ENCODE assay signal across 22 cellular contexts in the genomic region with DNA sequence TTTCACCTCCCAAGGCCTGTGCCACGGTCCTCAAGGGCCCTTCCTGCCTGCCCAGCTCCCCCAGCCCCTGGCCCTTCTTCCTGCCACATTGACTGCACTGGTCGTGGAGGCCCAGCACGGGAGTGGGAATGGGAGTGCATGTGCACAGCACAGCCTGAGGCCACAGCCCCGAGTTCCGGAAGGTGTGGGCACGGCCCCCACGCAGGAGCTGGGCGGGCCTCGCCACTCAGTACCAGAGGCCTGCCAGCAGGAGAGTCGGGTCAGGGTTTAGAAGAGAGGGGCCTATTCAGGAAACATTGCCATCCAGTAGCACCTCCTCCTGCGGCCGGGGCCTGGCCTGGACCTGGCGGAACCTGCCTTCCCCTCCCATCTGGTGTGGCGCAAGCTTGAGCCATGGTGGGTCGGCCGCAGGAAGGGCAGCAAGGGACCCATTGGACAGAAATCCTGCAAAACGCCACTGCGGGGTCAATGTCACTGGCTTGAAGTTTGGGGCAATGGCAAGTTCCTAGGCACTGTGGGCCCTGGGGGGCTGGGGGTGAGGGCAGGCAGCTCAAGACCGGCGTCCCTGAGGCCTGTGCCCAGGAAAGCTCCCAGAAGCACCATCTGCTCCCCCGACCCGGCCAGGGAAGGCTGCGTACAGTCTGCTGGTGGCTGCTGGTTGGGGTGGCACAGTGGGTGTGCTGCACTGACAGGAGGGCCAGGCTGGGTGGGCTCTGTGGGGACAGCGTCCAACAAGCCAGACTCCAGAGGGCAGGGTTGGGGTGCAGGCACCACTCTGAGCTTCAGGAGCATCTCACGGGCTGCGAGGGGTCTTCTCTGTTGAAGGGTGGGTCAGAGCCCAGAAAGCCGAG. TPM values are rescaled to one million over a fixed set of nuclear protein-coding genes. Genes with fewer than 3 reads are reported as not detected.
DNase-seq lines count a peak whose midpoint lies in the region; ATAC-seq and TF ChIP-seq lines count a peak whose summit lies in the region.
"Had no signal": no experiment of that assay in that cellular context is flagged by ENCODE, and none has a peak within 500 bp of the region (broad histone marks: within the 10 kb centered on the region; RNA-seq: fewer than 3 reads in every experiment).

No MANE protein-coding gene starts in this region.

- ATAC-seq in left ventricle myocardium superior = no peak
- no peak for ATAC-seq in right lobe of liver
- ATAC-seq in upper lobe of right lung = no peak
- no peak for ATAC-seq in T-cell (replicated peaks in 1 of 4)
- no peak for ATAC-seq in GM21619 (IDR thresholded peaks at IDR 0.05; ENCODE audit: unreplicated experiment)
- ATAC-seq: activated T-cell treated with anti-CD3 and anti-CD28 coated beads, Interleukin-2, amount 50 U/mL, for 4 hours; gastrocnemius medialis had no signal

- WGBS in right lobe of liver (ENCODE audit: insufficient coverage, low coverage, low lambda C conversion rate, missing lambda C conversion rate) = 83% methylated on average over 5 of the region's 27 CpGs
- WGBS in GM23248 (ENCODE audit: low coverage in 1 of 2, low lambda C conversion rate in 2 of 2, missing lambda C conversion rate in 2 of 2), 2 experiments = 84% methylated on average over 27 of the region's 27 CpGs

- peaks cover 0 to 11% (median 0%) of the 10 kb centered on the region in 3 donors for H3K4me1 Mint-ChIP-seq in T-cell

- no peaks in the 10 kb centered on the region for H3K79me2 ChIP-seq in GM23248 (ENCODE audit: insufficient read depth)

- intact Hi-C loops in left ventricle myocardium superior (cut with micrococcal nuclease) = no loop called here
- intact Hi-C loops in cardiac septum (cut with DNase I) = no loop called here
- intact Hi-C loops in right lobe of liver (cut with DNase I) = no loop called here
- intact Hi-C loops in upper lobe of right lung (cut with DNase I) = no loop called here

- POLR2A ChIA-PET in T-cell (lab: Charles Lee) = no interaction called here

- H3K9me2 ChIP-seq in GM23248 (ENCODE audit: insufficient read depth) = no peaks in the 10 kb centered on the region

- H3K27ac ChIP-seq in right lobe of liver (no peak overlapping the region), upper lobe of right lung (no peak overlapping the region), GM23248 (no peak overlapping the region)
- H3K27ac ChIP-seq: SJSA1 had no signal

- in situ Hi-C loops in GM23248 (cut with MboI) = no loop called here

- H3K36me3 ChIP-seq in right lobe of liver (no peaks in the 10 kb centered on the region), upper lobe of right lung (no peaks in the 10 kb centered on the region), GM23248 (ENCODE audit: low read depth) (no peaks in the 10 kb centered on the region)
- H3K36me3 ChIP-seq: gastrocnemius medialis, SJSA1, uterus had no signal

- H3K36me3 Mint-ChIP-seq in T-cell = no peaks in the 10 kb centered on the region

- H3K9ac ChIP-seq in GM23248 = no peak overlapping the region

- H3K4me1 ChIP-seq in right lobe of liver = peaks cover 0 to 23% (median 10%) of the 10 kb centered on the region in 4 donors
- peaks cover 9% of the 10 kb centered on the region for H3K4me1 ChIP-seq in upper lobe of right lung
- no peaks in the 10 kb centered on the region for H3K4me1 ChIP-seq in GM23248 (ENCODE audit: insufficient read depth)

- no peak for TF ChIP-seq CTCF in right lobe of liver (IDR thresholded peaks at IDR 0.05)
- TF ChIP-seq CTCF in upper lobe of right lung (IDR thresholded peaks at IDR 0.05) = no peak

- no peak overlapping the region for H2AFZ ChIP-seq in GM23248

- H3K4me3 ChIP-seq in right lobe of liver (no peak overlapping the region), upper lobe of right lung (no peak overlapping the region), GM23248 (no peak overlapping the region)
- H3K4me3 ChIP-seq: SJSA1, uterus had no signal

- no peaks in the 10 kb centered on the region for H3K9me3 Mint-ChIP-seq in T-cell
- H3K9me3 Mint-ChIP-seq: activated T-cell treated with anti-CD3 and anti-CD28 coated beads, Interleukin-2, amount 50 U/mL, for 4 hours; nephron; stimulated activated naive CD8-positive, alpha-beta T cell treated with anti-CD3 and anti-CD28 coated beads, Interleukin-15, Interleukin-2, amounts not matched to agents 100 ng/mL and 50 ng/mL, for 24 hours had no signal

- H3K4me2 ChIP-seq in GM23248 (ENCODE audit: unreplicated experiment) = no peak overlapping the region

- H4K20me1 ChIP-seq in GM23248 (ENCODE audit: insufficient read depth) = no peaks in the 10 kb centered on the region

- H3F3A ChIP-seq in GM23248 (ENCODE audit: insufficient read depth) = no peaks in the 10 kb centered on the region

- H3K27ac Mint-ChIP-seq in T-cell = no peak overlapping the region
- H3K27ac Mint-ChIP-seq: nephron; stimulated activated naive CD8-positive, alpha-beta T cell treated with anti-CD3 and anti-CD28 coated beads, Interleukin-15, Interleukin-2, amounts not matched to agents 100 ng/mL and 50 ng/mL, for 24 hours had no signal

- CTCF ChIA-PET in T-cell (lab: Charles Lee) = no interaction called here

- no peaks in the 10 kb centered on the region for H3K9me3 ChIP-seq in right lobe of liver
- H3K9me3 ChIP-seq in upper lobe of right lung = no peaks in the 10 kb centered on the region
- H3K9me3 ChIP-seq in GM23248 (ENCODE audit: low read depth) = no peaks in the 10 kb centered on the region
- H3K9me3 ChIP-seq: gastrocnemius medialis, SJSA1, uterus had no signal

- TF ChIP-seq POLR2A in right lobe of liver (IDR thresholded peaks at IDR 0.05) = no peak

- H3K27me3 Mint-ChIP-seq in T-cell = no peaks in the 10 kb centered on the region
- H3K27me3 Mint-ChIP-seq: stimulated activated naive CD8-positive, alpha-beta T cell treated with anti-CD3 and anti-CD28 coated beads, Interleukin-15, Interleukin-2, amounts not matched to agents 100 ng/mL and 50 ng/mL, for 24 hours had no signal

- peak; percentile 37 for DNase-seq in left ventricle myocardium superior
- DNase-seq in cardiac septum (ENCODE audit: low spot score) = no peak
- DNase-seq in UCSD-AML1 (lab: John Stamatoyannopoulos, UW; ENCODE audit: unreplicated experiment) = peak; percentile 33
- DNase-seq in right lobe of liver = peak in 2 of 3 donors; percentile 56 to 61
- peak; percentile 72 for DNase-seq in upper lobe of right lung
- no peak for DNase-seq in T-cell
- no peak for DNase-seq in GM23248
- DNase-seq: activated CD4-positive, alpha-beta T cell treated with anti-CD3 and anti-CD28 coated beads, Interleukin-2, amount 50 U/mL, for 4 hours; activated T-cell treated with anti-CD3 and anti-CD28 coated beads, Interleukin-2, amount 50 U/mL, for 4 hours; COR-L47; dermis blood vessel endothelial cell; erythroblast; mammary epithelial cell; NCI-H1105; NCI-H69; stimulated activated CD4-positive, alpha-beta T cell treated with anti-CD3 and anti-CD28 coated beads, Interleukin-15, amount 100 ng/mL, for 24 hours; uterus had no signal

- H3K27me3 ChIP-seq in right lobe of liver = no peaks in the 10 kb centered on the region
- H3K27me3 ChIP-seq in upper lobe of right lung = no peaks in the 10 kb centered on the region
- H3K27me3 ChIP-seq in GM23248 (replicated peaks; ENCODE audit: insufficient read depth) = no peaks in the 10 kb centered on the region
- H3K27me3 ChIP-seq: gastrocnemius medialis, SJSA1, uterus had no signal

- H3K4me3 Mint-ChIP-seq in T-cell = no peak overlapping the region
- H3K4me3 Mint-ChIP-seq: stimulated activated naive CD8-positive, alpha-beta T cell treated with anti-CD3 and anti-CD28 coated beads, Interleukin-15, Interleukin-2, amounts not matched to agents 100 ng/mL and 50 ng/mL, for 24 hours had no signal

RNA-seq across cellular contexts. Expression of a gene that starts 1.8 kb away (rescaled TPM):
- total RNA-seq in left ventricle myocardium superior (1.7 TPM), cardiac septum (0.70 TPM), right lobe of liver (10 to 100 TPM in 1 of 6 experiments, 1 to 10 TPM in 5; 2.3 to 13.2 (median 6.0) TPM), upper lobe of right lung (1.5 TPM), T-cell (under 1 TPM in 3 of 5 donors, not detected in 2; 0.28 to 0.93 (median 0.69) TPM)
- not detected in 2 replicates for total RNA-seq in GM23248 (2014; rRNA removed; shearing (Covaris generic))
- 0.28 and 0.40 TPM in 2 replicates for polyA plus RNA-seq in GM23248 (2016; fragmentation: Nextera tagmentation; extraction: Ambion mirVana)
- total RNA-seq: dermis blood vessel endothelial cell had no signal

RNA-seq across cellular contexts. Expression of a gene that starts 5.8 kb away (rescaled TPM):
- not detected for total RNA-seq in left ventricle myocardium superior
- total RNA-seq in cardiac septum = 0.16 TPM
- 1 to 10 TPM in 1 of 6 experiments, under 1 TPM in 3, not detected in 2; 0.44 to 1.4 (median 0.58) TPM for total RNA-seq in right lobe of liver
- 0.90 TPM for total RNA-seq in upper lobe of right lung
- 1 to 10 TPM in 3 of 5 donors, under 1 TPM in 2; 0.82 to 1.3 (median 1.1) TPM for total RNA-seq in T-cell
- 0.11 and 0.51 TPM in 2 replicates for total RNA-seq in GM23248 (2014; rRNA removed; shearing (Covaris generic))
- not detected in 2 replicates for polyA plus RNA-seq in GM23248 (2016; fragmentation: Nextera tagmentation; extraction: Ambion mirVana)
- total RNA-seq: SJSA1 had no signal

RNA-seq across cellular contexts. Expression of a gene that starts 29.9 kb away (rescaled TPM):
- total RNA-seq in left ventricle myocardium superior (172 TPM), cardiac septum (183 TPM), right lobe of liver (100 to 1,000 TPM in 4 of 6 experiments, 10 to 100 TPM in 2; 85.9 to 147 (median 104) TPM), upper lobe of right lung (328 TPM), T-cell (100 to 1,000 TPM; 208 to 295 (median 261) TPM)
- 87.6 and 97.7 TPM in 2 replicates for total RNA-seq in GM23248 (2014; rRNA removed; shearing (Covaris generic))
- 92.0 and 148 TPM in 2 replicates for polyA plus RNA-seq in GM23248 (2016; fragmentation: Nextera tagmentation; extraction: Ambion mirVana)

Comparison
In these comparisons a context has a peak if more than half of its experiments do, and no peak if none do; other contexts are left out.
1. DNase-seq: peak in left ventricle myocardium superior (single experiment), UCSD-AML1 (single experiment), right lobe of liver (2 of 3) and upper lobe of right lung (single experiment); none in cardiac septum (single experiment), T-cell (0 of 34) and GM23248 (single experiment).